ENCODE assay signal across 36 cellular contexts in the genomic region with DNA sequence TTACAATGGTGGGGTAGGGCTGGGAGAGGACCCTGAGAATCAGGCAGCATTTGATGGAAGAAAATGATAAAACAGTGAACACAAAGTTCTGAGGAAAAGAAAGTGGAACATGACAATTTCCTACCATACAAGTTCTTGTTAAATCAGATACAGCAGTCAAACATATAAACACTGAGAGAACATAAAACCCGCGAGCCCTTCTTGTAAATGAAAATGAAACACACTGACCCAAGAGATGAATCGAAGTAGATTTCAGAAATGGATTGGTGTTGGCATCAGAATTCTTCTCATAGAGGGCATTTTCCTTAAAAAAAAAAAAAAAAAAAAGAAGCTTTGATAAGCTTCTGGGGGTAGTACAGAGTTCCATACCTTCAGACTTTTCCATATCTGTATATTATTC.
"Had no signal": no experiment of that assay in that cellular context is flagged by ENCODE, and none has a peak within 500 bp of the region (broad histone marks: within the 10 kb centered on the region; RNA-seq: fewer than 3 reads in every experiment).

No MANE protein-coding gene starts in this region.

- H3K27me3 Mint-ChIP-seq: activated CD4-positive, alpha-beta memory T cell treated with anti-CD3 and anti-CD28 coated beads for 36 hours; IgD-negative memory B cell had no signal

- H3K36me3 Mint-ChIP-seq: IgD-negative memory B cell had no signal

- H3K27me3 ChIP-seq: brain microvascular endothelial cell, Peyer's patch, SJSA1 had no signal

- H3K9me3 ChIP-seq: Peyer's patch, SJSA1, SK-N-SH had no signal

- H3K27ac Mint-ChIP-seq: activated B cell treated with CpG ODN at 0.5 μM for 24 hours; activated CD4-positive, alpha-beta memory T cell treated with anti-CD3 and anti-CD28 coated beads for 36 hours; activated naive CD8-positive, alpha-beta T cell treated with anti-CD3 and anti-CD28 coated beads for 36 hours; IgD-negative memory B cell; T-helper 1 cell treated with Interleukin-12 subunit alpha and Interleukin-12 subunit beta and Interleukin-4 antibody, amounts not matched to agents 30 μg/mL and 1 μg/mL, for 36 hours had no signal

- H3K4me3 ChIP-seq: Peyer's patch, SJSA1 had no signal

- H3K9me2 ChIP-seq: SK-N-SH had no signal

- DNase-seq: activated B cell treated with CpG ODN at 0.5 μM for 24 hours; activated CD4-positive, alpha-beta memory T cell treated with anti-CD3 and anti-CD28 coated beads for 36 hours; activated CD4-positive, alpha-beta T cell treated with anti-CD3 and anti-CD28 coated beads for 4 hours; activated CD4-positive, alpha-beta T cell treated with anti-CD3 and anti-CD28 coated beads, Interleukin-2, amount 50 U/mL, for 1 hour; activated CD4-positive, CD25-positive, alpha-beta regulatory T cell treated with anti-CD3 and anti-CD28 coated beads, Interleukin-2, amount 50 U/mL, for 72 hours; activated CD8-positive, alpha-beta memory T cell treated with anti-CD3 and anti-CD28 coated beads, Interleukin-2, amount 50 U/mL, for 4 hours; activated effector memory CD4-positive, alpha-beta T cell treated with anti-CD3 and anti-CD28 coated beads, Interleukin-2, amount 50 U/mL, for 16 hours; activated naive CD4-positive, alpha-beta T cell; activated naive CD4-positive, alpha-beta T cell treated with anti-CD3 and anti-CD28 coated beads, Interleukin-2, amount 50 U/mL, for 16 hours; activated naive CD8-positive, alpha-beta T cell treated with anti-CD3 and anti-CD28 coated beads for 36 hours; activated T-cell treated with anti-CD3 and anti-CD28 coated beads for 4 hours; activated T-cell treated with anti-CD3 and anti-CD28 coated beads, Interleukin-2, amount 50 U/mL, for 48 hours; amniotic stem cell; aorta; brain microvascular endothelial cell; Karpas-422; KBM-7; NCI-H1105; NCI-H1417 treated with DMSO at 0.1 percent for 48 hours; NCI-H1694; NCI-H1930; NCI-H2081 treated with DMSO at 0.1 percent for 48 hours; NCI-H226; NCI-H446 treated with DMSO at 0.1 percent for 48 hours; NCI-H69; NCI-H82; PC-3; Peyer's patch; RPMI8226; SHP77 treated with DMSO at 0.1 percent for 48 hours; SK-N-SH; T-helper 9 cell had no signal

- H3K9me3 Mint-ChIP-seq: activated B cell treated with CpG ODN at 0.5 μM for 24 hours; activated CD4-positive, alpha-beta memory T cell treated with anti-CD3 and anti-CD28 coated beads for 36 hours; activated naive CD8-positive, alpha-beta T cell treated with anti-CD3 and anti-CD28 coated beads for 36 hours; central memory CD8-positive, alpha-beta T cell; IgD-negative memory B cell; T-helper 1 cell treated with Interleukin-12 subunit alpha and Interleukin-12 subunit beta and Interleukin-4 antibody, amounts not matched to agents 30 μg/mL and 1 μg/mL, for 36 hours had no signal

- H3K9ac ChIP-seq: SK-N-SH had no signal

- ATAC-seq: PC-3 had no signal

- H3K27ac ChIP-seq: brain microvascular endothelial cell, Peyer's patch, SJSA1 had no signal

- H3K4me2 ChIP-seq: SK-N-SH had no signal

- H3K36me3 ChIP-seq: brain microvascular endothelial cell, Peyer's patch, SJSA1 had no signal

- H3K4me1 Mint-ChIP-seq: activated B cell treated with CpG ODN at 0.5 μM for 24 hours; activated naive CD8-positive, alpha-beta T cell treated with anti-CD3 and anti-CD28 coated beads for 36 hours; central memory CD8-positive, alpha-beta T cell; IgD-negative memory B cell had no signal

- H3K4me1 ChIP-seq: Peyer's patch, SJSA1 had no signal

- H3K4me3 Mint-ChIP-seq: activated B cell treated with CpG ODN at 0.5 μM for 24 hours; activated CD4-positive, alpha-beta memory T cell treated with anti-CD3 and anti-CD28 coated beads for 36 hours; activated naive CD8-positive, alpha-beta T cell treated with anti-CD3 and anti-CD28 coated beads for 36 hours; central memory CD8-positive, alpha-beta T cell; IgD-negative memory B cell; T-helper 1 cell treated with Interleukin-12 subunit alpha and Interleukin-12 subunit beta and Interleukin-4 antibody, amounts not matched to agents 30 μg/mL and 1 μg/mL, for 36 hours had no signal
